ENCODE assay signal across 25 cellular contexts in genomic region chr5:74582853-74583252, GRCh38. TPM values are rescaled to one million over a fixed set of nuclear protein-coding genes. Genes with fewer than 3 reads are reported as not detected.
DNase-seq lines count a peak whose midpoint lies in the region; ATAC-seq, FAIRE-seq and TF ChIP-seq lines count a peak whose summit lies in the region.
"Had no signal": no experiment of that assay in that cellular context is flagged by ENCODE, and none has a peak within 500 bp of the region (broad histone marks: within the 10 kb centered on the region; RNA-seq: fewer than 3 reads in every experiment).

No MANE protein-coding gene starts in this region.

- H3K27me3 ChIP-seq in Caco-2 (replicated peaks; ENCODE audit: control insufficient read depth, insufficient read depth, low read length) (no peaks in the 10 kb centered on the region), astrocyte (ENCODE audit: insufficient read depth, low read length) (no peaks in the 10 kb centered on the region), HepG2 (ENCODE audit: control insufficient read depth in 1 of 2, insufficient read depth in 2 of 2, low read length in 2 of 2) (no peaks in the 10 kb centered on the region), trophoblast cell (ENCODE audit: insufficient read depth, low read length) (no peaks in the 10 kb centered on the region)
- H3K27me3 ChIP-seq: BE2C; BLaER1 treated with 17β-estradiol and CSF1 and Interleukin-3, amounts not matched to agents 10 nM and 100 nM had no signal

- no peak overlapping the region for H3K4ac ChIP-seq in trophoblast cell (ENCODE audit: low read depth, low read length)

- no peak overlapping the region for H3K4me3 ChIP-seq in Caco-2 (ENCODE audit: low read depth, low read length)
- no peak overlapping the region for H3K4me3 ChIP-seq in astrocyte (ENCODE audit: insufficient read depth, low read depth, low read length)
- no peak overlapping the region for H3K4me3 ChIP-seq in HepG2 (replicated peaks in 1 of 3; ENCODE audit: insufficient read depth in 1 of 3, low read depth in 2 of 3, low read length in 3 of 3)
- H3K4me3 ChIP-seq in trophoblast cell (ENCODE audit: low read depth, low read length) = no peak overlapping the region
- H3K4me3 ChIP-seq: A549; BLaER1 treated with 17β-estradiol and CSF1 and Interleukin-3, amounts not matched to agents 10 nM and 100 nM; GM12878; GM23248 had no signal

- H4K20me1 ChIP-seq in astrocyte (ENCODE audit: insufficient read depth, low read length) = no peaks in the 10 kb centered on the region
- H4K20me1 ChIP-seq in HepG2 (ENCODE audit: insufficient read depth, low read length) = no peaks in the 10 kb centered on the region
- H4K20me1 ChIP-seq: BLaER1 treated with 17β-estradiol and CSF1 and Interleukin-3, amounts not matched to agents 10 nM and 100 nM had no signal

- TF ChIP-seq POLR2A in HepG2 (IDR thresholded peaks at IDR 0.05; ENCODE audit: insufficient read depth in 1 of 2, low read depth in 2 of 2, low read length in 2 of 2) = no peak

- no peak overlapping the region for H2BK120ac ChIP-seq in trophoblast cell (ENCODE audit: insufficient read depth, low read length, poor library complexity)

- TF ChIP-seq RAD21 in HepG2 (CRISPR knock-in tag; IDR thresholded peaks at IDR 0.05) = no peak

- 64% methylated on average over 4 of the region's 4 CpGs for WGBS in HepG2 (ENCODE audit: low lambda C conversion rate)
- WGBS in trophoblast cell (ENCODE audit: extremely low coverage, insufficient coverage, insufficient read length) = no CpG with 5 or more reads among the region's 4 CpGs

- H3K9ac ChIP-seq in astrocyte (ENCODE audit: low read length) = no peak overlapping the region
- no peak overlapping the region for H3K9ac ChIP-seq in HepG2 (ENCODE audit: insufficient read depth, low read depth, low read length)
- H3K9ac ChIP-seq in trophoblast cell (ENCODE audit: low read length) = no peak overlapping the region
- H3K9ac ChIP-seq: BLaER1 treated with 17β-estradiol and CSF1 and Interleukin-3, amounts not matched to agents 10 nM and 100 nM; GM23248 had no signal

- intact Hi-C loops in Caco-2 (cut with micrococcal nuclease; ENCODE audit: unreplicated experiment) (loop anchor here (5.0 kb wide), 2 partner anchors 66 to 81 kb away; no protein-coding TSS in a partner anchor), HepG2 (cut with micrococcal nuclease; ENCODE audit: unreplicated experiment) (loop anchor here (5.0 to 10.0 kb wide), 4 partner anchors 48 to 176 kb away; partner anchors contain the start of gene ENC1)

- H3K79me2 ChIP-seq in astrocyte (ENCODE audit: insufficient read depth, low read length) = no peaks in the 10 kb centered on the region
- H3K79me2 ChIP-seq in HepG2 (ENCODE audit: insufficient read depth, low read length) = no peaks in the 10 kb centered on the region
- H3K79me2 ChIP-seq in trophoblast cell (ENCODE audit: control insufficient read depth, insufficient read depth, low read length, poor library complexity) = no peaks in the 10 kb centered on the region

- H4K8ac ChIP-seq in trophoblast cell (ENCODE audit: low read depth, low read length) = no peak overlapping the region

- no peaks in the 10 kb centered on the region for H3K9me3 ChIP-seq in Caco-2
- no peaks in the 10 kb centered on the region for H3K9me3 ChIP-seq in astrocyte (ENCODE audit: insufficient read depth, low read depth, low read length)
- no peaks in the 10 kb centered on the region for H3K9me3 ChIP-seq in HepG2 (ENCODE audit: low read length)
- no peaks in the 10 kb centered on the region for H3K9me3 ChIP-seq in trophoblast cell (ENCODE audit: insufficient read depth, low read depth, low read length)
- H3K9me3 ChIP-seq: A549; BE2C; BLaER1 treated with 17β-estradiol and CSF1 and Interleukin-3, amounts not matched to agents 10 nM and 100 nM had no signal

- no peak overlapping the region for H2AK5ac ChIP-seq in trophoblast cell (ENCODE audit: low read length)

- H3K27ac Mint-ChIP-seq in Caco-2 (ENCODE audit: unreplicated experiment) (peak overlapping the region; percentile 97), astrocyte (ENCODE audit: unreplicated experiment) (peak overlapping the region; percentile 1), HFFc6 (no peak overlapping the region)

- TF ChIP-seq CTCF in Caco-2 (IDR thresholded peaks at IDR 0.05; ENCODE audit: insufficient read depth in 1 of 2, low read depth in 1 of 2, low read length in 1 of 2, severe bottlenecking in 1 of 2, unreplicated experiment in 1 of 2) (no peak), astrocyte (IDR thresholded peaks at IDR 0.05; ENCODE audit: insufficient read depth, low read depth, low read length) (no peak), HepG2 (CRISPR knock-in tag; IDR thresholded peaks at IDR 0.05) (no peak), HFFc6 (IDR thresholded peaks at IDR 0.05) (no peak)

- H2BK5ac ChIP-seq in trophoblast cell (ENCODE audit: low read depth, low read length, poor library complexity) = no peak overlapping the region

- in situ Hi-C loops in HepG2 (cut with HindIII; ENCODE audit: extremely low pct_ligation_motif_present, low pct_unique_long_range_greater_than_20kb) = loop anchor here (5.0 kb wide), 1 partner anchor 54 kb away; no protein-coding TSS in a partner anchor

- H3K9me3 Mint-ChIP-seq in Caco-2 (ENCODE audit: unreplicated experiment) (peaks cover 28% of the 10 kb centered on the region), astrocyte (ENCODE audit: unreplicated experiment) (peaks cover 4% of the 10 kb centered on the region), HFFc6 (no peaks in the 10 kb centered on the region)
- H3K9me3 Mint-ChIP-seq: CD4-positive, alpha-beta memory T cell had no signal

- no peak overlapping the region for H3K4me3 Mint-ChIP-seq in Caco-2 (ENCODE audit: unreplicated experiment)
- H3K4me3 Mint-ChIP-seq in astrocyte (ENCODE audit: unreplicated experiment) = no peak overlapping the region
- H3K4me3 Mint-ChIP-seq in HFFc6 = no peak overlapping the region
- H3K4me3 Mint-ChIP-seq: CD4-positive, alpha-beta memory T cell had no signal

- peaks cover 34% of the 10 kb centered on the region for H3K4me1 Mint-ChIP-seq in Caco-2 (ENCODE audit: low read depth, unreplicated experiment)
- H3K4me1 Mint-ChIP-seq in astrocyte (ENCODE audit: low read depth, unreplicated experiment) = peaks cover 33% of the 10 kb centered on the region
- peaks cover 14% of the 10 kb centered on the region for H3K4me1 Mint-ChIP-seq in HFFc6 (ENCODE audit: low read depth)

- no peak overlapping the region for H4K12ac ChIP-seq in trophoblast cell (ENCODE audit: low read depth, low read length)

- no peak overlapping the region for H4K91ac ChIP-seq in trophoblast cell (ENCODE audit: low read depth, low read length)

- DNase-seq in Caco-2 (no peak), astrocyte (ENCODE audit: low read depth) (no peak), HepG2 (ENCODE audit: low spot score) (peak; percentile 15), trophoblast cell (no peak), HFFc6 (no peak), SKM-1 treated with dmso at 0.1 percent for 144 hours (lab: John Stamatoyannopoulos, UW; ENCODE audit: unreplicated experiment) (no peak), DMS53 (lab: John Stamatoyannopoulos, UW) (no peak)
- DNase-seq: 8988T; ACHN; AML-193; BE2C; CD4-positive, alpha-beta memory T cell; COR-L47; DMS153; DMS79; EL; GDM1; GM23248; H7; HCEC 1CT had no signal

- no peak overlapping the region for H2AFZ ChIP-seq in astrocyte (ENCODE audit: low read depth, low read length)
- no peak overlapping the region for H2AFZ ChIP-seq in HepG2 (ENCODE audit: low read length)
- no peak overlapping the region for H2AFZ ChIP-seq in trophoblast cell (ENCODE audit: insufficient read depth, low read length, poor library complexity)
- H2AFZ ChIP-seq: GM23248 had no signal

- H3K23ac ChIP-seq in trophoblast cell (ENCODE audit: low read length) = no peak overlapping the region

- H3K36me3 Mint-ChIP-seq in Caco-2 (ENCODE audit: insufficient read depth, unreplicated experiment) (peaks cover 15% of the 10 kb centered on the region), astrocyte (ENCODE audit: low read depth, unreplicated experiment) (no peaks in the 10 kb centered on the region), HFFc6 (ENCODE audit: low read depth) (no peaks in the 10 kb centered on the region)
- H3K36me3 Mint-ChIP-seq: CD4-positive, alpha-beta memory T cell had no signal

- H3K4me2 ChIP-seq in astrocyte (ENCODE audit: low read length) (no peak overlapping the region), HepG2 (ENCODE audit: low read depth, low read length) (no peak overlapping the region), trophoblast cell (ENCODE audit: low read length) (no peak overlapping the region)
- H3K4me2 ChIP-seq: A549; BLaER1 treated with 17β-estradiol and CSF1 and Interleukin-3, amounts not matched to agents 10 nM and 100 nM had no signal

- BruUV-seq in Caco-2 (replicated peaks; lab: Mats Ljungman, UMichigan) = no TSS peak
- no TSS peak for BruUV-seq in HepG2 (replicated peaks; lab: Mats Ljungman, UMichigan)

- H3K27me3 Mint-ChIP-seq in Caco-2 (ENCODE audit: insufficient read depth, unreplicated experiment) (no peaks in the 10 kb centered on the region), astrocyte (ENCODE audit: low read depth, unreplicated experiment) (no peaks in the 10 kb centered on the region), HFFc6 (ENCODE audit: insufficient read depth) (no peaks in the 10 kb centered on the region; the same call in 1 of the 2 replicates)
- H3K27me3 Mint-ChIP-seq: CD4-positive, alpha-beta memory T cell had no signal

- ATAC-seq in HepG2 = no peak
- ATAC-seq: A549, GM12878 had no signal

- no peak for FAIRE-seq in astrocyte (lab: Jason Lieb, UNC)
- FAIRE-seq in HepG2 (lab: Jason Lieb, UNC) = no peak
- FAIRE-seq: A549, GM12878, GM19239, H1 had no signal

- H3K14ac ChIP-seq in trophoblast cell (ENCODE audit: low read length) = no peak overlapping the region

- H3K4me1 ChIP-seq in Caco-2 = peaks cover 55% of the 10 kb centered on the region
- H3K4me1 ChIP-seq in astrocyte (ENCODE audit: insufficient read depth, low read length) = peaks cover 6% of the 10 kb centered on the region
- H3K4me1 ChIP-seq in HepG2 (ENCODE audit: insufficient read depth, low read length) = peaks cover 97% of the 10 kb centered on the region
- peaks cover 8 to 9% of the 10 kb centered on the region in 2 experiments for H3K4me1 ChIP-seq in trophoblast cell (ENCODE audit: control insufficient read depth in 1 of 2, insufficient read depth in 2 of 2, low read length in 2 of 2)
- H3K4me1 ChIP-seq: BE2C had no signal

- H3K79me1 ChIP-seq in trophoblast cell (ENCODE audit: low read length) = peaks cover 16% of the 10 kb centered on the region

- POLR2A ChIA-PET in Caco-2 (lab: Charles Lee) (no interaction called here), HepG2 (lab: Yijun Ruan, JAX) (no interaction called here)

- H3K36me3 ChIP-seq in Caco-2 (ENCODE audit: control insufficient read depth, insufficient read depth, low read length) (no peaks in the 10 kb centered on the region), astrocyte (ENCODE audit: insufficient read depth, low read length) (no peaks in the 10 kb centered on the region), HepG2 (replicated peaks in 1 of 2; ENCODE audit: control insufficient read depth in 1 of 2, insufficient read depth in 2 of 2, low read length in 2 of 2) (no peaks in the 10 kb centered on the region), trophoblast cell (ENCODE audit: control insufficient read depth in 1 of 2, insufficient read depth in 2 of 2, low read length in 2 of 2) (no peaks in the 10 kb centered on the region)
- H3K36me3 ChIP-seq: BE2C; BLaER1 treated with 17β-estradiol and CSF1 and Interleukin-3, amounts not matched to agents 10 nM and 100 nM had no signal

- CTCF ChIA-PET in Caco-2 (lab: Charles Lee) = no interaction called here
- CTCF ChIA-PET in HepG2 (lab: Yijun Ruan, JAX; ENCODE audit: low intra/inter-chr PET ratio, low total read pairs) = no interaction called here

- H3K18ac ChIP-seq in trophoblast cell (ENCODE audit: low read length) = no peak overlapping the region

- H2BK12ac ChIP-seq in trophoblast cell (ENCODE audit: low read length) = peak overlapping the region; percentile 61

- no peak for TF ChIP-seq EP300 in HepG2 (IDR thresholded peaks at IDR 0.05; ENCODE audit: low read depth in 2 of 2, low read length in 2 of 2)
- no peak for TF ChIP-seq EP300 in HepG2 (CRISPR knock-in tag; IDR thresholded peaks at IDR 0.05; ENCODE audit: borderline replicate concordance)

- H3K27ac ChIP-seq in astrocyte (ENCODE audit: low read depth, low read length) = no peak overlapping the region
- H3K27ac ChIP-seq in HepG2 (ENCODE audit: extremely low read length, insufficient read depth, low read length) = peak overlapping the region; percentile 99
- H3K27ac ChIP-seq in trophoblast cell (ENCODE audit: low read depth, low read length) = no peak overlapping the region
- H3K27ac ChIP-seq: BLaER1 treated with 17β-estradiol and CSF1 and Interleukin-3, amounts not matched to agents 10 nM and 100 nM; GM23248 had no signal

RNA-seq across cellular contexts. Expression of gene ENC1, which starts 57.7 kb away (rescaled TPM):
- total RNA-seq in Caco-2 (2022) (92.7 and 106 TPM in 2 replicates), astrocyte (363 and 389 TPM in 2 replicates), HepG2 (2016; rRNA removed; fragmentation: Illumina TruSeq; extraction: Trizol) (63.8 and 69.9 TPM in 2 replicates)
- 33.8 and 33.9 TPM in 2 replicates for total RNA-seq in HepG2 (2016; cell fraction: cytosol; rRNA removed; fragmentation: Illumina TruSeq; extraction: Trizol; ENCODE audit: low read depth)
- total RNA-seq in HepG2 (2016; cell fraction: insoluble cytoplasmic fraction; rRNA removed; fragmentation: Illumina TruSeq; extraction: Trizol) = 61.8 and 63.2 TPM in 2 replicates
- total RNA-seq in HepG2 (2016; cell fraction: membrane; rRNA removed; fragmentation: Illumina TruSeq; extraction: Trizol) = 48.4 and 54.2 TPM in 2 replicates
- total RNA-seq in HepG2 (2016; cell fraction: nucleus; rRNA removed; fragmentation: Illumina TruSeq; extraction: Trizol) = 60.3 and 63.7 TPM in 2 replicates
- polyA plus RNA-seq in HepG2 (2011; rRNA removed) = 61.6 and 64.4 TPM in 2 replicates
- 32.3 and 55.9 TPM in 2 replicates for polyA plus RNA-seq in HepG2 (2011; cell fraction: cytosol; rRNA removed)
- polyA plus RNA-seq in HepG2 (2011; cell fraction: nucleus; rRNA removed) = 251 and 317 TPM in 2 replicates
- 54.2 and 69.2 TPM in 2 replicates for polyA plus RNA-seq in HepG2 (2012)
- 2.0 and 2.4 TPM in 2 replicates for polyA plus RNA-seq in HepG2 (2016; cell fraction: cytosol; fragmentation: Illumina TruSeq; extraction: Trizol; ENCODE audit: low read depth)
- polyA plus RNA-seq in HepG2 (2016; cell fraction: insoluble cytoplasmic fraction; fragmentation: Illumina TruSeq; extraction: Trizol; ENCODE audit: low read depth) = 40.2 and 43.8 TPM in 2 replicates
- 9.1 and 9.2 TPM in 2 replicates for polyA plus RNA-seq in HepG2 (2016; cell fraction: membrane; fragmentation: Illumina TruSeq; extraction: Trizol; ENCODE audit: low read depth)
- polyA plus RNA-seq in HepG2 (2016; cell fraction: nucleus; fragmentation: Illumina TruSeq; extraction: Trizol; ENCODE audit: insufficient read depth, low read depth) = 102 and 108 TPM in 2 replicates
- 0.19 and 296 TPM in 2 replicates for polyA minus RNA-seq in HepG2 (2011; rRNA and poly(A)+ RNA removed; ENCODE audit: low replicate concordance)
- 71.8 and 103 TPM in 2 replicates for polyA minus RNA-seq in HepG2 (2011; cell fraction: cytosol; rRNA and poly(A)+ RNA removed)
- polyA minus RNA-seq in HepG2 (2011; cell fraction: nucleus; rRNA and poly(A)+ RNA removed) = 162 and 227 TPM in 2 replicates
- 143 and 145 TPM in 2 replicates for polyA plus RNA-seq in trophoblast cell (2013)
- 10 to 100 TPM; 22.6 to 56.4 (median 25.4) TPM for total RNA-seq in HFFc6 (2021; fragmentation: NEBNext Ultra II Directional; extraction: Animal tissue kit (Norgen Biotek cat#: 25700))
